In the genomic region with DNA sequence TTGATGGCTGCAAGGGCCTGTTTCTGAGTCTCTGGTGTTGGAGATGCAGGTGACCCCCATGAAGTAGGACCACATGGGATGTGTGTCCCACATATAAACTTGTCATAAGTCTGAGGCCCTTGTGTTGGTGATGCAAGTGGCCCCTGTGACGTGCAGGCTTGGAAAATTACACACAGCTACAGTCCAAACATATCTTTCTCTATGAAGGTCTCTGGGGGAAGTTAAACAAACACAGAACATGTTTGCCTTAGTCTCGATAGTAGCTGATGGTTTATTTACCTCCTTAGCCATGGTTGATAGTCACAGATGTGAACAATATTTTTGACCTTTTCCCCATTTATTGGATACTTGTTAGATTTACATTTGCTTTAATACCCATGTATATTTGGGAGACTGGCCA, we compare ENCODE assay signal across 1 cellular context.
TF ChIP-seq lines count a peak whose summit lies in the region.

No MANE protein-coding gene starts in this region.

TF ChIP-seq in HepG2, 621 proteins besides CTCF, POLR2A, EP300 and RAD21 (continued from another document and continues in another):
- TF ChIP-seq NR2F1 (CRISPR knock-in tag; IDR thresholded peaks at IDR 0.05) (0 out of 4 replicates have a peak, but pooled peaks of 1 of the 2 experiments have one; percentile 25), ZNF792 (CRISPR knock-in tag; IDR thresholded peaks at IDR 0.05) (no peak), ZNF10 (CRISPR knock-in tag; IDR thresholded peaks at IDR 0.05; ENCODE audit: borderline replicate concordance, low read depth) (no peak), PPARG (CRISPR knock-in tag; conservative IDR thresholded peaks at IDR 0.05) (peak; percentile 75), FOXA1 (IDR thresholded peaks at IDR 0.05) (no peak), FOXA1 (CRISPR knock-in tag; IDR thresholded peaks at IDR 0.05) (peak; percentile 60; the same call in 1 of the 2 replicates), CREM (IDR thresholded peaks at IDR 0.05) (peak; percentile 44; the same call in 1 of the 2 replicates), CREM (CRISPR knock-in tag; IDR thresholded peaks at IDR 0.05) (no peak), FOXA3 (CRISPR knock-in tag; IDR thresholded peaks at IDR 0.05) (peak; percentile 71), RXRB (CRISPR knock-in tag; IDR thresholded peaks at IDR 0.05; ENCODE audit: borderline replicate concordance) (peak; percentile 77), SALL1 (CRISPR knock-in tag; IDR thresholded peaks at IDR 0.05) (peak; percentile 29; the same call in 1 of the 2 replicates), RFX3 (CRISPR knock-in tag; IDR thresholded peaks at IDR 0.05) (no peak), SOX13 (IDR thresholded peaks at IDR 0.05) (no peak), SOX13 (CRISPR knock-in tag; conservative IDR thresholded peaks at IDR 0.05 in 1 of 2, IDR thresholded peaks at IDR 0.05 in 1 of 2) (peak in 1 of 2 experiments; percentile 42; a peak in 1 of 4 replicates), NPAS2 (CRISPR knock-in tag; IDR thresholded peaks at IDR 0.05; ENCODE audit: borderline replicate concordance) (no peak), ZNF441 (CRISPR knock-in tag; IDR thresholded peaks at IDR 0.05; ENCODE audit: borderline replicate concordance) (no peak), RARA (CRISPR knock-in tag; IDR thresholded peaks at IDR 0.05) (peak; percentile 33; the same call in 1 of the 2 replicates), ZNF460 (CRISPR knock-in tag; IDR thresholded peaks at IDR 0.05; ENCODE audit: borderline replicate concordance) (no peak), SKI (IDR thresholded peaks at IDR 0.05; ENCODE audit: partially characterized antibody) (peak; percentile 30), FIP1L1 (IDR thresholded peaks at IDR 0.05; ENCODE audit: borderline replicate concordance, insufficient read depth, low read depth, low read length) (no peak)
- TF ChIP-seq, protein P1, sequence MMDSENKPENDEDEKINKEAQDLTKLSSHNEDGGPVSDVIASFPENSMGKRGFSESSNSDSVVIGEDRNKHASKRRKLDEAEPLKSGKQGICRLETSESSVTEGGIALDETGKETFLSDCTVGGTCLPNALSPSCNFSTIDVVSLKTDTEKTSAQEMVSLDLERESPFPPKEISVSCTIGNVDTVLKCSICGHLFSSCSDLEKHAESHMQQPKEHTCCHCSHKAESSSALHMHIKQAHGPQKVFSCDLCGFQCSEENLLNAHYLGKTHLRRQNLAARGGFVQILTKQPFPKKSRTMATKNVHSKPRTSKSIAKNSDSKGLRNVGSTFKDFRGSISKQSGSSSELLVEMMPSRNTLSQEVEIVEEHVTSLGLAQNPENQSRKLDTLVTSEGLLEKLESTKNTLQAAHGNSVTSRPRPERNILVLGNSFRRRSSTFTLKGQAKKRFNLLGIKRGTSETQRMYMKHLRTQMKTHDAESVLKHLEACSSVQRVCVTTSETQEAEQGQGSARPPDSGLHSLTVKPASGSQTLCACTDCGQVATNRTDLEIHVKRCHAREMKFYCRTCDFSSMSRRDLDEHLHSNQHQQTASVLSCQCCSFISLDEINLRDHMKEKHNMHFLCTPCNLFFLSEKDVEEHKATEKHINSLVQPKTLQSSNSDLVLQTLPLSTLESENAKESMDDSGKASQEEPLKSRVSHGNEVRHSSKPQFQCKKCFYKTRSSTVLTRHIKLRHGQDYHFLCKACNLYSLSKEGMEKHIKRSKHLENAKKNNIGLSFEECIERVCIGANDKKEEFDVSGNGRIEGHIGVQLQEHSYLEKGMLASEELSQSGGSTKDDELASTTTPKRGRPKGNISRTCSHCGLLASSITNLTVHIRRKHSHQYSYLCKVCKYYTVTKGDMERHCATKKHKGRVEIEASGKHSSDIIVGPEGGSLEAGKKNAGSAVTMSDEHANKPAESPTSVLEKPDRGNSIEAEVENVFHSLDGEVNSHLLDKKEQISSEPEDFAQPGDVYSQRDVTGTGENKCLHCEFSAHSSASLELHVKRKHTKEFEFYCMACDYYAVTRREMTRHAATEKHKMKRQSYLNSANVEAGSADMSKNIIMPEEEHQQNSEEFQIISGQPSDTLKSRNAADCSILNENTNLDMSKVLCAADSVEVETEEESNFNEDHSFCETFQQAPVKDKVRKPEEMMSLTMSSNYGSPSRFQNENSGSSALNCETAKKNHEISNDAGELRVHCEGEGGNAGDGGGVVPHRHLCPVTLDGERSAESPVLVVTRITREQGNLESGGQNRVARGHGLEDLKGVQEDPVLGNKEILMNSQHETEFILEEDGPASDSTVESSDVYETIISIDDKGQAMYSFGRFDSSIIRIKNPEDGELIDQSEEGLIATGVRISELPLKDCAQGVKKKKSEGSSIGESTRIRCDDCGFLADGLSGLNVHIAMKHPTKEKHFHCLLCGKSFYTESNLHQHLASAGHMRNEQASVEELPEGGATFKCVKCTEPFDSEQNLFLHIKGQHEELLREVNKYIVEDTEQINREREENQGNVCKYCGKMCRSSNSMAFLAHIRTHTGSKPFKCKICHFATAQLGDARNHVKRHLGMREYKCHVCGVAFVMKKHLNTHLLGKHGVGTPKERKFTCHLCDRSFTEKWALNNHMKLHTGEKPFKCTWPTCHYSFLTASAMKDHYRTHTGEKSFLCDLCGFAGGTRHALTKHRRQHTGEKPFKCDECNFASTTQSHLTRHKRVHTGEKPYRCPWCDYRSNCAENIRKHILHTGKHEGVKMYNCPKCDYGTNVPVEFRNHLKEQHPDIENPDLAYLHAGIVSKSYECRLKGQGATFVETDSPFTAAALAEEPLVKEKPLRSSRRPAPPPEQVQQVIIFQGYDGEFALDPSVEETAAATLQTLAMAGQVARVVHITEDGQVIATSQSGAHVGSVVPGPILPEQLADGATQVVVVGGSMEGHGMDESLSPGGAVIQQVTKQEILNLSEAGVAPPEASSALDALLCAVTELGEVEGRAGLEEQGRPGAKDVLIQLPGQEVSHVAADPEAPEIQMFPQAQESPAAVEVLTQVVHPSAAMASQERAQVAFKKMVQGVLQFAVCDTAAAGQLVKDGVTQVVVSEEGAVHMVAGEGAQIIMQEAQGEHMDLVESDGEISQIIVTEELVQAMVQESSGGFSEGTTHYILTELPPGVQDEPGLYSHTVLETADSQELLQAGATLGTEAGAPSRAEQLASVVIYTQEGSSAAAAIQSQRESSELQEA (CRISPR knock-in tag; IDR thresholded peaks at IDR 0.05; ENCODE audit: not compliant biosample characterization), result no peak
- TF ChIP-seq, protein P2, sequence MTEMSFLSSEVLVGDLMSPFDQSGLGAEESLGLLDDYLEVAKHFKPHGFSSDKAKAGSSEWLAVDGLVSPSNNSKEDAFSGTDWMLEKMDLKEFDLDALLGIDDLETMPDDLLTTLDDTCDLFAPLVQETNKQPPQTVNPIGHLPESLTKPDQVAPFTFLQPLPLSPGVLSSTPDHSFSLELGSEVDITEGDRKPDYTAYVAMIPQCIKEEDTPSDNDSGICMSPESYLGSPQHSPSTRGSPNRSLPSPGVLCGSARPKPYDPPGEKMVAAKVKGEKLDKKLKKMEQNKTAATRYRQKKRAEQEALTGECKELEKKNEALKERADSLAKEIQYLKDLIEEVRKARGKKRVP (CRISPR knock-in tag; IDR thresholded peaks at IDR 0.05), result peak in 1 of 2 experiments; percentile 71; a peak in 2 of 4 replicates
- TF ChIP-seq, protein P3, sequence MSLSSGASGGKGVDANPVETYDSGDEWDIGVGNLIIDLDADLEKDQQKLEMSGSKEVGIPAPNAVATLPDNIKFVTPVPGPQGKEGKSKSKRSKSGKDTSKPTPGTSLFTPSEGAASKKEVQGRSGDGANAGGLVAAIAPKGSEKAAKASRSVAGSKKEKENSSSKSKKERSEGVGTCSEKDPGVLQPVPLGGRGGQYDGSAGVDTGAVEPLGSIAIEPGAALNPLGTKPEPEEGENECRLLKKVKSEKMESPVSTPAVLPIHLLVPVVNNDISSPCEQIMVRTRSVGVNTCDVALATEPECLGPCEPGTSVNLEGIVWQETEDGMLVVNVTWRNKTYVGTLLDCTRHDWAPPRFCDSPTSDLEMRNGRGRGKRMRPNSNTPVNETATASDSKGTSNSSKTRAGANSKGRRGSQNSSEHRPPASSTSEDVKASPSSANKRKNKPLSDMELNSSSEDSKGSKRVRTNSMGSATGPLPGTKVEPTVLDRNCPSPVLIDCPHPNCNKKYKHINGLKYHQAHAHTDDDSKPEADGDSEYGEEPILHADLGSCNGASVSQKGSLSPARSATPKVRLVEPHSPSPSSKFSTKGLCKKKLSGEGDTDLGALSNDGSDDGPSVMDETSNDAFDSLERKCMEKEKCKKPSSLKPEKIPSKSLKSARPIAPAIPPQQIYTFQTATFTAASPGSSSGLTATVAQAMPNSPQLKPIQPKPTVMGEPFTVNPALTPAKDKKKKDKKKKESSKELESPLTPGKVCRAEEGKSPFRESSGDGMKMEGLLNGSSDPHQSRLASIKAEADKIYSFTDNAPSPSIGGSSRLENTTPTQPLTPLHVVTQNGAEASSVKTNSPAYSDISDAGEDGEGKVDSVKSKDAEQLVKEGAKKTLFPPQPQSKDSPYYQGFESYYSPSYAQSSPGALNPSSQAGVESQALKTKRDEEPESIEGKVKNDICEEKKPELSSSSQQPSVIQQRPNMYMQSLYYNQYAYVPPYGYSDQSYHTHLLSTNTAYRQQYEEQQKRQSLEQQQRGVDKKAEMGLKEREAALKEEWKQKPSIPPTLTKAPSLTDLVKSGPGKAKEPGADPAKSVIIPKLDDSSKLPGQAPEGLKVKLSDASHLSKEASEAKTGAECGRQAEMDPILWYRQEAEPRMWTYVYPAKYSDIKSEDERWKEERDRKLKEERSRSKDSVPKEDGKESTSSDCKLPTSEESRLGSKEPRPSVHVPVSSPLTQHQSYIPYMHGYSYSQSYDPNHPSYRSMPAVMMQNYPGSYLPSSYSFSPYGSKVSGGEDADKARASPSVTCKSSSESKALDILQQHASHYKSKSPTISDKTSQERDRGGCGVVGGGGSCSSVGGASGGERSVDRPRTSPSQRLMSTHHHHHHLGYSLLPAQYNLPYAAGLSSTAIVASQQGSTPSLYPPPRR (CRISPR knock-in tag; IDR thresholded peaks at IDR 0.05; ENCODE audit: borderline replicate concordance), result peak; percentile 66; the same call in 1 of the 2 replicates
- TF ChIP-seq, protein P4, sequence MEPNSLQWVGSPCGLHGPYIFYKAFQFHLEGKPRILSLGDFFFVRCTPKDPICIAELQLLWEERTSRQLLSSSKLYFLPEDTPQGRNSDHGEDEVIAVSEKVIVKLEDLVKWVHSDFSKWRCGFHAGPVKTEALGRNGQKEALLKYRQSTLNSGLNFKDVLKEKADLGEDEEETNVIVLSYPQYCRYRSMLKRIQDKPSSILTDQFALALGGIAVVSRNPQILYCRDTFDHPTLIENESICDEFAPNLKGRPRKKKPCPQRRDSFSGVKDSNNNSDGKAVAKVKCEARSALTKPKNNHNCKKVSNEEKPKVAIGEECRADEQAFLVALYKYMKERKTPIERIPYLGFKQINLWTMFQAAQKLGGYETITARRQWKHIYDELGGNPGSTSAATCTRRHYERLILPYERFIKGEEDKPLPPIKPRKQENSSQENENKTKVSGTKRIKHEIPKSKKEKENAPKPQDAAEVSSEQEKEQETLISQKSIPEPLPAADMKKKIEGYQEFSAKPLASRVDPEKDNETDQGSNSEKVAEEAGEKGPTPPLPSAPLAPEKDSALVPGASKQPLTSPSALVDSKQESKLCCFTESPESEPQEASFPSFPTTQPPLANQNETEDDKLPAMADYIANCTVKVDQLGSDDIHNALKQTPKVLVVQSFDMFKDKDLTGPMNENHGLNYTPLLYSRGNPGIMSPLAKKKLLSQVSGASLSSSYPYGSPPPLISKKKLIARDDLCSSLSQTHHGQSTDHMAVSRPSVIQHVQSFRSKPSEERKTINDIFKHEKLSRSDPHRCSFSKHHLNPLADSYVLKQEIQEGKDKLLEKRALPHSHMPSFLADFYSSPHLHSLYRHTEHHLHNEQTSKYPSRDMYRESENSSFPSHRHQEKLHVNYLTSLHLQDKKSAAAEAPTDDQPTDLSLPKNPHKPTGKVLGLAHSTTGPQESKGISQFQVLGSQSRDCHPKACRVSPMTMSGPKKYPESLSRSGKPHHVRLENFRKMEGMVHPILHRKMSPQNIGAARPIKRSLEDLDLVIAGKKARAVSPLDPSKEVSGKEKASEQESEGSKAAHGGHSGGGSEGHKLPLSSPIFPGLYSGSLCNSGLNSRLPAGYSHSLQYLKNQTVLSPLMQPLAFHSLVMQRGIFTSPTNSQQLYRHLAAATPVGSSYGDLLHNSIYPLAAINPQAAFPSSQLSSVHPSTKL (CRISPR knock-in tag; IDR thresholded peaks at IDR 0.05), result peak; percentile 67
- TF ChIP-seq, protein P5, sequence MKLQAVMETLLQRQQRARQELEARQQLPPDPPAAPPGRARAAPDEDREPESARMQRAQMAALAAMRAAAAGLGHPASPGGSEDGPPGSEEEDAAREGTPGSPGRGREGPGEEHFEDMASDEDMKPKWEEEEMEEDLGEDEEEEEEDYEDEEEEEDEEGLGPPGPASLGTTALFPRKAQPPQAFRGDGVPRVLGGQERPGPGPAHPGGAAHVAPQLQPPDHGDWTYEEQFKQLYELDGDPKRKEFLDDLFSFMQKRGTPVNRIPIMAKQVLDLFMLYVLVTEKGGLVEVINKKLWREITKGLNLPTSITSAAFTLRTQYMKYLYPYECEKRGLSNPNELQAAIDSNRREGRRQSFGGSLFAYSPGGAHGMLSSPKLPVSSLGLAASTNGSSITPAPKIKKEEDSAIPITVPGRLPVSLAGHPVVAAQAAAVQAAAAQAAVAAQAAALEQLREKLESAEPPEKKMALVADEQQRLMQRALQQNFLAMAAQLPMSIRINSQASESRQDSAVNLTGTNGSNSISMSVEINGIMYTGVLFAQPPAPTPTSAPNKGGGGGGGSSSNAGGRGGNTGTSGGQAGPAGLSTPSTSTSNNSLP (IDR thresholded peaks at IDR 0.05; ENCODE audit: low read depth, low read length), result peak; percentile 17; the same call in 1 of the 2 replicates
- TF ChIP-seq, protein P6, sequence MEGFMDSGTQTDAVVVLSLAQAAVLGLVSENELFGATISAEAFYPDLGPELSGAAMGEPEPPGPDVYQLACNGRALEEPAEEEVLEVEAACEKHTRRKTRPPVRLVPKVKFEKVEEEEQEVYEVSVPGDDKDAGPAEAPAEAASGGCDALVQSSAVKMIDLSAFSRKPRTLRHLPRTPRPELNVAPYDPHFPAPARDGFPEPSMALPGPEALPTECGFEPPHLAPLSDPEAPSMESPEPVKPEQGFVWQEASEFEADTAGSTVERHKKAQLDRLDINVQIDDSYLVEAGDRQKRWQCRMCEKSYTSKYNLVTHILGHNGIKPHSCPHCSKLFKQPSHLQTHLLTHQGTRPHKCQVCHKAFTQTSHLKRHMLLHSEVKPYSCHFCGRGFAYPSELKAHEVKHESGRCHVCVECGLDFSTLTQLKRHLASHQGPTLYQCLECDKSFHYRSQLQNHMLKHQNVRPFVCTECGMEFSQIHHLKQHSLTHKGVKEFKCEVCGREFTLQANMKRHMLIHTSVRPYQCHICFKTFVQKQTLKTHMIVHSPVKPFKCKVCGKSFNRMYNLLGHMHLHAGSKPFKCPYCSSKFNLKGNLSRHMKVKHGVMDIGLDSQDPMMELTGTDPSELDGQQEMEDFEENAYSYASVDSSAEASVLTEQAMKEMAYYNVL (CRISPR knock-in tag; IDR thresholded peaks at IDR 0.05; ENCODE audit: borderline replicate concordance), result no peak
